Comparison of ENCODE assay signal across 9 cellular contexts in genomic region chr5:173885481-173886010, GRCh38. TPM values are rescaled to one million over a fixed set of nuclear protein-coding genes. Genes with fewer than 3 reads are reported as not detected.
A peak's percentile ranks its signal among the peaks of the same experiment; 100 is the strongest.
DNase-seq lines count a peak whose midpoint lies in the region; ATAC-seq and TF ChIP-seq lines count a peak whose summit lies in the region.
"Had no signal": no experiment of that assay in that cellular context is flagged by ENCODE, and none has a peak within 500 bp of the region (broad histone marks: within the 10 kb centered on the region; RNA-seq: fewer than 3 reads in every experiment).

No MANE protein-coding gene starts in this region.

- POLR2A ChIA-PET in CD8-positive, alpha-beta T cell (lab: Charles Lee): interaction anchor here (0.6 to 3.2 kb wide), 3 partner anchors 9 to 269 kb away, joined by 3 to 14 read pairs (median 6); partner anchors contain the start of gene BOD1

- CTCF ChIA-PET in CD8-positive, alpha-beta T cell (lab: Charles Lee): interaction anchor here (0.7 to 1.9 kb wide), 2 partner anchors 13 to 40 kb away, joined by 4 to 9 read pairs; no protein-coding TSS in a partner anchor

- in situ Hi-C loops in KBM-7 (cut with MboI; ENCODE audit: low pct_unique_long_range_greater_than_20kb, low sequenced_read_pairs): no loop called here

- no peak overlapping the region for H3K27ac ChIP-seq in CD8-positive, alpha-beta T cell (ENCODE audit: low read depth, low read length)
- H3K27ac ChIP-seq in mucosa of rectum (ENCODE audit: low read depth in 2 of 2, low read length in 2 of 2): peak overlapping the region; percentile 78 to 81

- no peak for TF ChIP-seq CTCF in CD8-positive, alpha-beta T cell (IDR thresholded peaks at IDR 0.05)

- H3K9me3 Mint-ChIP-seq in CD8-positive, alpha-beta T cell: no peaks in the 10 kb centered on the region
- H3K9me3 Mint-ChIP-seq in activated T-helper 17 cell treated with anti-CD3 and anti-CD28 coated beads, Interleukin-2, amount 50 U/mL, for 72 hours: peaks cover 12% of the 10 kb centered on the region

- no peak for DNase-seq in CD8-positive, alpha-beta T cell
- DNase-seq in KBM-7 (peak; percentile 57), HuH-7 (ENCODE audit: low spot score) (no peak), HCEC 1CT (no peak)
- DNase-seq: glutamatergic neuron had no signal

- H3K27me3 Mint-ChIP-seq in CD8-positive, alpha-beta T cell (ENCODE audit: low read depth): no peaks in the 10 kb centered on the region
- no peaks in the 10 kb centered on the region for H3K27me3 Mint-ChIP-seq in activated T-helper 17 cell treated with anti-CD3 and anti-CD28 coated beads, Interleukin-2, amount 50 U/mL, for 72 hours

- intact Hi-C loops in CD8-positive, alpha-beta T cell (cut with DNase I, micrococcal nuclease): loop anchor here (5.0 to 10.0 kb wide), 7 partner anchors 87 to 1881 kb away; partner anchors contain the start of genes FBXW11 (in 2 of the 2), ATP6V0E1 (in 1 of the 2), BNIP1 (in 1 of the 2) and ERGIC1 (in 1 of the 2)

- no peak overlapping the region for H3K4me3 ChIP-seq in CD8-positive, alpha-beta T cell (ENCODE audit: low read depth, low read length)
- H3K4me3 ChIP-seq in mucosa of rectum (ENCODE audit: low read length in 2 of 2): peak overlapping the region in 1 of 2 donors; percentile 23

- ATAC-seq in CD8-positive, alpha-beta T cell: no peak
- ATAC-seq in activated T-helper 17 cell treated with anti-CD3 and anti-CD28 coated beads, Interleukin-2, amount 50 U/mL, for 72 hours (replicated peaks): no peak
- no peak for ATAC-seq in HG03439 (IDR thresholded peaks at IDR 0.05; ENCODE audit: unreplicated experiment)
- no peak for ATAC-seq in GM21786 (IDR thresholded peaks at IDR 0.05; ENCODE audit: unreplicated experiment)

- peaks cover 33% of the 10 kb centered on the region for H3K4me1 ChIP-seq in CD8-positive, alpha-beta T cell (ENCODE audit: insufficient read depth, low read length)
- peaks cover 32 to 39% of the 10 kb centered on the region in 2 donors for H3K4me1 ChIP-seq in mucosa of rectum (ENCODE audit: control insufficient read depth in 2 of 2, insufficient read depth in 2 of 2, low read length in 2 of 2)

- no peaks in the 10 kb centered on the region for H3K9me3 ChIP-seq in CD8-positive, alpha-beta T cell (ENCODE audit: low read length)
- no peaks in the 10 kb centered on the region for H3K9me3 ChIP-seq in mucosa of rectum (ENCODE audit: control insufficient read depth in 2 of 2, low read length in 2 of 2)

- peaks cover 59% of the 10 kb centered on the region for H3K4me1 Mint-ChIP-seq in CD8-positive, alpha-beta T cell (ENCODE audit: low read depth)
- H3K4me1 Mint-ChIP-seq in activated T-helper 17 cell treated with anti-CD3 and anti-CD28 coated beads, Interleukin-2, amount 50 U/mL, for 72 hours: peaks cover 47% of the 10 kb centered on the region

- H3K27me3 ChIP-seq in CD8-positive, alpha-beta T cell (ENCODE audit: insufficient read depth, low read length): no peaks in the 10 kb centered on the region
- no peaks in the 10 kb centered on the region for H3K27me3 ChIP-seq in mucosa of rectum (ENCODE audit: control insufficient read depth in 2 of 2, insufficient read depth in 2 of 2, low read length in 2 of 2)

- no peak overlapping the region for H3K27ac Mint-ChIP-seq in CD8-positive, alpha-beta T cell
- peak overlapping the region; percentile 94 for H3K27ac Mint-ChIP-seq in activated T-helper 17 cell treated with anti-CD3 and anti-CD28 coated beads, Interleukin-2, amount 50 U/mL, for 72 hours

- peak overlapping the region; percentile 11 for H3K4me3 Mint-ChIP-seq in CD8-positive, alpha-beta T cell
- H3K4me3 Mint-ChIP-seq in activated T-helper 17 cell treated with anti-CD3 and anti-CD28 coated beads, Interleukin-2, amount 50 U/mL, for 72 hours: peak overlapping the region; percentile 77

- peaks cover 6% of the 10 kb centered on the region for H3K36me3 Mint-ChIP-seq in CD8-positive, alpha-beta T cell
- peaks cover 7% of the 10 kb centered on the region for H3K36me3 Mint-ChIP-seq in activated T-helper 17 cell treated with anti-CD3 and anti-CD28 coated beads, Interleukin-2, amount 50 U/mL, for 72 hours (ENCODE audit: low read depth)

- no peaks in the 10 kb centered on the region for H3K36me3 ChIP-seq in CD8-positive, alpha-beta T cell (ENCODE audit: insufficient read depth, low read length)
- H3K36me3 ChIP-seq in mucosa of rectum (ENCODE audit: control insufficient read depth in 2 of 2, insufficient read depth in 2 of 2, low read length in 2 of 2): no peaks in the 10 kb centered on the region

- H3K9ac ChIP-seq in mucosa of rectum (ENCODE audit: low read depth in 1 of 2, low read length in 2 of 2): peak overlapping the region in 1 of 2 donors; percentile 38

RNA-seq across cellular contexts. Expression of gene CPEB4, which starts 2.6 kb away (rescaled TPM):
- 10 to 100 TPM; 21.7 to 24.3 TPM for total RNA-seq in CD8-positive, alpha-beta T cell
- total RNA-seq in activated T-helper 17 cell treated with anti-CD3 and anti-CD28 coated beads, Interleukin-2, amount 50 U/mL, for 72 hours: 10 to 100 TPM; 13.3 to 15.6 TPM
